Comparison of ENCODE assay signal across 22 cellular contexts in genomic region chr18:76388891-76389423, GRCh38.
DNase-seq lines count a peak whose midpoint lies in the region; ATAC-seq and TF ChIP-seq lines count a peak whose summit lies in the region.
"Had no signal": no experiment of that assay in that cellular context is flagged by ENCODE, and none has a peak within 500 bp of the region (broad histone marks: within the 10 kb centered on the region; RNA-seq: fewer than 3 reads in every experiment).

No MANE protein-coding gene starts in this region.

- DNase-seq in Calu3 (no peak), T-helper 17 cell (no peak), stomach (peak; percentile 24), Kasumi-1 (lab: John Stamatoyannopoulos, UW) (no peak)
- no peak for DNase-seq in stimulated activated CD4-positive, alpha-beta T cell treated with anti-CD3 and anti-CD28 coated beads, Interleukin-1b, Interleukin-23, amount 100 ng/mL, for 48 hours
- DNase-seq: activated CD4-positive, alpha-beta memory T cell treated with anti-CD3 and anti-CD28 coated beads, Interleukin-2, amount 10 ng/mL, durations not matched to agents 7 days and 5 days; activated naive CD8-positive, alpha-beta T cell treated with anti-CD3 and anti-CD28 coated beads, Interleukin-2, amount 50 U/mL, for 24 hours; dermis blood vessel endothelial cell; HCEC 1CT; NCI-H1436 treated with DMSO at 0.1 percent for 48 hours; NCI-H446 treated with DMSO at 0.1 percent for 48 hours; NCI-H82; transverse colon had no signal

- H3K36me3 Mint-ChIP-seq in Calu3 (ENCODE audit: insufficient read depth, unreplicated experiment), result peaks cover 7% of the 10 kb centered on the region
- peaks cover 2% of the 10 kb centered on the region for H3K36me3 Mint-ChIP-seq in T-helper 17 cell (ENCODE audit: low read depth)
- H3K36me3 Mint-ChIP-seq in nephron (ENCODE audit: low read depth), result peaks cover 57% of the 10 kb centered on the region

- TF ChIP-seq CTCF in Calu3 (IDR thresholded peaks at IDR 0.05; ENCODE audit: unreplicated experiment), result no peak
- TF ChIP-seq CTCF in nephron (IDR thresholded peaks at IDR 0.05; ENCODE audit: unreplicated experiment in 3 of 3), result no peak
- no peak for TF ChIP-seq CTCF in stomach (IDR thresholded peaks at IDR 0.05)

- no peak overlapping the region for H3K27ac ChIP-seq in stomach
- H3K27ac ChIP-seq: body of pancreas, C4-2B, KMS-11, SK-N-MC, transverse colon had no signal

- H3K4me3 Mint-ChIP-seq in Calu3 (ENCODE audit: low read depth, unreplicated experiment), result no peak overlapping the region
- H3K4me3 Mint-ChIP-seq in T-helper 17 cell, result no peak overlapping the region
- H3K4me3 Mint-ChIP-seq in nephron, result no peak overlapping the region
- H3K4me3 Mint-ChIP-seq: activated CD4-positive, alpha-beta memory T cell treated with anti-CD3 and anti-CD28 coated beads, Interleukin-2, amount 10 ng/mL, durations not matched to agents 7 days and 5 days; activated naive CD8-positive, alpha-beta T cell treated with anti-CD3 and anti-CD28 coated beads, Interleukin-2, amount 50 U/mL, for 24 hours; stimulated activated naive CD8-positive, alpha-beta T cell treated with anti-CD3 and anti-CD28 coated beads, Interleukin-15, amount 100 ng/mL, for 72 hours had no signal

- peaks cover 15 to 63% (median 51%) of the 10 kb centered on the region in 4 donors for H3K4me1 ChIP-seq in stomach

- H3K4me1 Mint-ChIP-seq in Calu3 (ENCODE audit: low read depth, unreplicated experiment) (peaks cover 20% of the 10 kb centered on the region), T-helper 17 cell (peaks cover 47% of the 10 kb centered on the region), nephron (peaks cover 27% of the 10 kb centered on the region)

- no peaks in the 10 kb centered on the region for H3K27me3 ChIP-seq in stomach
- H3K27me3 ChIP-seq: body of pancreas, transverse colon had no signal

- no peaks in the 10 kb centered on the region for H3K9me3 Mint-ChIP-seq in Calu3 (ENCODE audit: low read depth, unreplicated experiment)
- no peaks in the 10 kb centered on the region for H3K9me3 Mint-ChIP-seq in nephron
- H3K9me3 Mint-ChIP-seq: activated CD4-positive, alpha-beta memory T cell treated with anti-CD3 and anti-CD28 coated beads, Interleukin-2, amount 10 ng/mL, durations not matched to agents 7 days and 5 days; activated naive CD8-positive, alpha-beta T cell treated with anti-CD3 and anti-CD28 coated beads, Interleukin-2, amount 50 U/mL, for 24 hours; stimulated activated naive CD8-positive, alpha-beta T cell treated with anti-CD3 and anti-CD28 coated beads, Interleukin-15, amount 100 ng/mL, for 72 hours had no signal

- CTCF ChIA-PET in Calu3 (lab: Charles Lee), result no interaction called here

- no peak overlapping the region for H3K4me3 ChIP-seq in stomach
- H3K4me3 ChIP-seq: body of pancreas, SK-N-MC, transverse colon had no signal

- BruUV-seq in Calu3 (replicated peaks; lab: Mats Ljungman, UMichigan), result no TSS peak

- TF ChIP-seq POLR2A in stomach (IDR thresholded peaks at IDR 0.05), result no peak

- peaks cover 0 to 6% (median 0%) of the 10 kb centered on the region in 4 donors for H3K36me3 ChIP-seq in stomach
- H3K36me3 ChIP-seq: transverse colon had no signal

- H3K27me3 Mint-ChIP-seq in Calu3 (ENCODE audit: unreplicated experiment) (no peaks in the 10 kb centered on the region), T-helper 17 cell (no peaks in the 10 kb centered on the region), nephron (ENCODE audit: low read depth) (no peaks in the 10 kb centered on the region)
- H3K27me3 Mint-ChIP-seq: activated naive CD8-positive, alpha-beta T cell treated with anti-CD3 and anti-CD28 coated beads, Interleukin-2, amount 50 U/mL, for 24 hours had no signal

- H3K9me3 ChIP-seq in T-helper 17 cell (ENCODE audit: control insufficient read depth, low read length, poor library complexity, severe bottlenecking), result no peaks in the 10 kb centered on the region
- no peaks in the 10 kb centered on the region for H3K9me3 ChIP-seq in stomach
- H3K9me3 ChIP-seq: body of pancreas, transverse colon had no signal

- peak overlapping the region; percentile 25 for H3K27ac Mint-ChIP-seq in Calu3 (ENCODE audit: unreplicated experiment)
- H3K27ac Mint-ChIP-seq in T-helper 17 cell, result peak overlapping the region; percentile 54
- peak overlapping the region; percentile 7 to 41 (median 32) for H3K27ac Mint-ChIP-seq in nephron
- H3K27ac Mint-ChIP-seq: activated CD4-positive, alpha-beta memory T cell treated with anti-CD3 and anti-CD28 coated beads, Interleukin-2, amount 10 ng/mL, durations not matched to agents 7 days and 5 days; activated naive CD8-positive, alpha-beta T cell treated with anti-CD3 and anti-CD28 coated beads, Interleukin-2, amount 50 U/mL, for 24 hours had no signal

- 73 to 80% (median 77%) methylated on average over 9 of the region's 9 CpGs for WGBS in stomach, 5 donors

- intact Hi-C loops in Calu3 (cut with micrococcal nuclease; ENCODE audit: unreplicated experiment), result no loop called here
- intact Hi-C loops in stomach (cut with DNase I; ENCODE audit: low total_unique reads), result no loop called here

- TF ChIP-seq EP300 in stomach (IDR thresholded peaks at IDR 0.05), result no peak

- ATAC-seq in T-helper 17 cell (no peak), HG02759 (IDR thresholded peaks at IDR 0.05; ENCODE audit: unreplicated experiment) (no peak)
- ATAC-seq: activated CD4-positive, CD25-positive, alpha-beta regulatory T cell treated with anti-CD3 and anti-CD28 coated beads, Interleukin-2, amount 50 U/mL, for 24 hours; activated naive CD8-positive, alpha-beta T cell treated with anti-CD3 and anti-CD28 coated beads, Interleukin-2, amount 50 U/mL, for 24 hours; body of pancreas; GM12878; stimulated activated naive CD8-positive, alpha-beta T cell treated with anti-CD3 and anti-CD28 coated beads, Interleukin-15, amount 100 ng/mL, for 72 hours had no signal
